ENCODE assay signal across 10 cellular contexts in genomic region chr17:79086609-79087427, GRCh38.
"Had no signal": no experiment of that assay in that cellular context is flagged by ENCODE, and none has a peak within 500 bp of the region (broad histone marks: within the 10 kb centered on the region; RNA-seq: fewer than 3 reads in every experiment).

No MANE protein-coding gene starts in this region.

- H3K36me3 Mint-ChIP-seq: activated CD8-positive, alpha-beta memory T cell treated with anti-CD3 and anti-CD28 coated beads, Interleukin-2, amount 10 ng/mL, durations not matched to agents 7 days and 5 days had no signal

- H3K36me3 ChIP-seq: neural progenitor cell had no signal

- H3K27ac Mint-ChIP-seq: activated CD4-positive, alpha-beta T cell treated with anti-CD3 and anti-CD28 coated beads for 36 hours; activated CD8-positive, alpha-beta memory T cell treated with anti-CD3 and anti-CD28 coated beads, Interleukin-2, amount 10 ng/mL, durations not matched to agents 7 days and 5 days; activated CD8-positive, alpha-beta T cell treated with anti-CD3 and anti-CD28 coated beads, Interleukin-2, amount 10 ng/mL, durations not matched to agents 7 days and 5 days; activated naive CD4-positive, alpha-beta T cell treated with anti-CD3 and anti-CD28 coated beads, Interleukin-2, amount 50 U/mL, for 24 hours; activated naive CD8-positive, alpha-beta T cell treated with anti-CD3 and anti-CD28 coated beads, Interleukin-2, amount 50 U/mL, for 24 hours; activated T-helper 2 cell treated with anti-CD3 and anti-CD28 coated beads, Interferon-gamma antibody, Interleukin-2, Interleukin-4, amounts not matched to agents 10 μg/mL and 5 μg/mL and 100 μg/mL, durations not matched to agents 14 hours and 24 hours and 36 hours; naive thymus-derived CD8-positive, alpha-beta T cell; neural progenitor cell had no signal

- H2AFZ ChIP-seq: neural progenitor cell had no signal

- H3K27ac ChIP-seq: neural progenitor cell, spleen, tibial nerve had no signal

- H3K4me1 ChIP-seq: neural progenitor cell had no signal

- H3K4me3 Mint-ChIP-seq: activated CD4-positive, alpha-beta T cell treated with anti-CD3 and anti-CD28 coated beads for 36 hours; activated CD8-positive, alpha-beta memory T cell treated with anti-CD3 and anti-CD28 coated beads, Interleukin-2, amount 10 ng/mL, durations not matched to agents 7 days and 5 days; activated CD8-positive, alpha-beta T cell treated with anti-CD3 and anti-CD28 coated beads, Interleukin-2, amount 10 ng/mL, durations not matched to agents 7 days and 5 days; activated naive CD4-positive, alpha-beta T cell treated with anti-CD3 and anti-CD28 coated beads, Interleukin-2, amount 50 U/mL, for 24 hours; activated naive CD8-positive, alpha-beta T cell treated with anti-CD3 and anti-CD28 coated beads, Interleukin-2, amount 50 U/mL, for 24 hours; naive thymus-derived CD8-positive, alpha-beta T cell; neural progenitor cell had no signal

- H3K4me3 ChIP-seq: neural progenitor cell, spleen, tibial nerve had no signal

- H3K9me3 Mint-ChIP-seq: activated naive CD4-positive, alpha-beta T cell treated with anti-CD3 and anti-CD28 coated beads, Interleukin-2, amount 50 U/mL, for 24 hours; activated naive CD8-positive, alpha-beta T cell treated with anti-CD3 and anti-CD28 coated beads, Interleukin-2, amount 50 U/mL, for 24 hours; activated T-helper 2 cell treated with anti-CD3 and anti-CD28 coated beads, Interferon-gamma antibody, Interleukin-2, Interleukin-4, amounts not matched to agents 10 μg/mL and 5 μg/mL and 100 μg/mL, durations not matched to agents 14 hours and 24 hours and 36 hours; naive thymus-derived CD8-positive, alpha-beta T cell; neural progenitor cell had no signal

- H3K27me3 ChIP-seq: neural progenitor cell had no signal

- H3K4me1 Mint-ChIP-seq: activated CD4-positive, alpha-beta T cell treated with anti-CD3 and anti-CD28 coated beads for 36 hours; activated CD8-positive, alpha-beta memory T cell treated with anti-CD3 and anti-CD28 coated beads, Interleukin-2, amount 10 ng/mL, durations not matched to agents 7 days and 5 days; activated naive CD8-positive, alpha-beta T cell treated with anti-CD3 and anti-CD28 coated beads, Interleukin-2, amount 50 U/mL, for 24 hours had no signal

- H3K27me3 Mint-ChIP-seq: activated CD4-positive, alpha-beta T cell treated with anti-CD3 and anti-CD28 coated beads for 36 hours; activated CD8-positive, alpha-beta memory T cell treated with anti-CD3 and anti-CD28 coated beads, Interleukin-2, amount 10 ng/mL, durations not matched to agents 7 days and 5 days; activated naive CD4-positive, alpha-beta T cell treated with anti-CD3 and anti-CD28 coated beads, Interleukin-2, amount 50 U/mL, for 24 hours; activated naive CD8-positive, alpha-beta T cell treated with anti-CD3 and anti-CD28 coated beads, Interleukin-2, amount 50 U/mL, for 24 hours; naive thymus-derived CD8-positive, alpha-beta T cell had no signal

- H3K4me2 ChIP-seq: neural progenitor cell had no signal

- H3K9me3 ChIP-seq: spleen, tibial nerve had no signal
